In the genomic region with DNA sequence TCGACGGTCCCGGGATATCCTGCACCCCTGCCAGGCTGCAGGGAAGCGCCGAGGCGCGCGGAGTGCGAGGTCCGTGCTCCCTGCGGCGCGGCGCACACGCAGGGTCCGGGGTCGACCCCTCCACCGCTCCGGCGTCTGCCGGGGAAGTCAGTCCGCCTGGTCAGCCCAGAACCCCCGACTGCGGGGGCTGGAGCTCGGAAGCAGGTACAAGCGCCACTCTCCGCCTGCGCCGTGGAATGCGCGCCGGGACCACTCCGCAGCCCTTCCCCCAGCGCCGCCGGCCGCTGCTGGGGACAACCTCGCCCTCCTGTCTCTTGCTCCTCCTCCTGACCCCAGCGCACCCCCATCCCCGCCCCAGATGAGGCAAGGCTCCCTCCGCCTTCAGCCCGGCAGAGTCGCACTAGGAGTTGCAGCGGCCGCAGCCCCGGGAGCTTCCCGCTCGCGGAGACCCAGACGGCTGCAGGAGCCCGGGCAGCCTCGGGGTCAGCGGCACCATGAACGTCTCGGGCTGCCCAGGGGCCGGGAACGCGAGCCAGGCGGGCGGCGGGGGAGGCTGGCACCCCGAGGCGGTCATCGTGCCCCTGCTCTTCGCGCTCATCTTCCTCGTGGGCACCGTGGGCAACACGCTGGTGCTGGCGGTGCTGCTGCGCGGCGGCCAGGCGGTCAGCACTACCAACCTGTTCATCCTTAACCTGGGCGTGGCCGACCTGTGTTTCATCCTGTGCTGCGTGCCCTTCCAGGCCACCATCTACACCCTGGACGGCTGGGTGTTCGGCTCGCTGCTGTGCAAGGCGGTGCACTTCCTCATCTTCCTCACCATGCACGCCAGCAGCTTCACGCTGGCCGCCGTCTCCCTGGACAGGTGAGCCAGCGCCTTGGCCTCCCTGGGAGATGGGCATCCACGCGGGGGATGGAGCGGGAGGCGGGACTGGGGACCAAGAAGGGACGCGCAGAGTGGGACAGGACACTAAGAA, we compare ENCODE assay signal across 10 cellular contexts. TPM values are rescaled to one million over a fixed set of nuclear protein-coding genes. Genes with fewer than 3 reads are reported as not detected.
DNase-seq lines count a peak whose midpoint lies in the region; ATAC-seq lines count a peak whose summit lies in the region.
"Had no signal": no experiment of that assay in that cellular context is flagged by ENCODE, and none has a peak within 500 bp of the region (broad histone marks: within the 10 kb centered on the region; RNA-seq: fewer than 3 reads in every experiment).

A gene with protein sequence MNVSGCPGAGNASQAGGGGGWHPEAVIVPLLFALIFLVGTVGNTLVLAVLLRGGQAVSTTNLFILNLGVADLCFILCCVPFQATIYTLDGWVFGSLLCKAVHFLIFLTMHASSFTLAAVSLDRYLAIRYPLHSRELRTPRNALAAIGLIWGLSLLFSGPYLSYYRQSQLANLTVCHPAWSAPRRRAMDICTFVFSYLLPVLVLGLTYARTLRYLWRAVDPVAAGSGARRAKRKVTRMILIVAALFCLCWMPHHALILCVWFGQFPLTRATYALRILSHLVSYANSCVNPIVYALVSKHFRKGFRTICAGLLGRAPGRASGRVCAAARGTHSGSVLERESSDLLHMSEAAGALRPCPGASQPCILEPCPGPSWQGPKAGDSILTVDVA (plus strand): TSS at position 392 of the 974 bp plus-strand sequence. CDS start 103 bp downstream, at position 495.

- no peak within 1 kb of the TSS for H3K9ac ChIP-seq in iPS-20b (ENCODE audit: low read depth, low read length)

- H3K27me3 ChIP-seq in iPS-20b (ENCODE audit: insufficient read depth, low read length), result peaks cover 72% of the 10 kb centered on the region

- no peak for DNase-seq in activated T-cell treated with anti-CD3 and anti-CD28 coated beads, Interleukin-2, amount 50 U/mL, for 24 hours
- no peak for DNase-seq in activated T-cell treated with anti-CD3 and anti-CD28 coated beads, Interleukin-2, amount 50 U/mL, for 1 hour
- no peak for DNase-seq in T-helper 17 cell
- no peak for DNase-seq in posterior vena cava (ENCODE audit: low spot score)
- DNase-seq: DMS153 had no signal

- H3K27ac ChIP-seq in iPS-20b (ENCODE audit: low read length), result no peak within 1 kb of the TSS

- intact Hi-C loops in posterior vena cava (cut with DNase I), result no loop called here

- H3K9me3 ChIP-seq in T-helper 17 cell (ENCODE audit: control insufficient read depth, low read length, poor library complexity, severe bottlenecking), result no peaks in the 10 kb centered on the region
- no peaks in the 10 kb centered on the region for H3K9me3 ChIP-seq in iPS-20b (ENCODE audit: insufficient read depth, low read depth, low read length)

- H3K36me3 ChIP-seq in iPS-20b (ENCODE audit: insufficient read depth, low read depth, low read length), result no peaks in the 10 kb centered on the region

- H3K4me1 ChIP-seq in iPS-20b (ENCODE audit: insufficient read depth, low read length), result peaks cover 9% of the 10 kb centered on the region; the same call in 1 of the 2 replicates

- no peaks in the 10 kb centered on the region for H3K9me3 Mint-ChIP-seq in activated T-cell treated with anti-CD3 and anti-CD28 coated beads, Interleukin-2, amount 50 U/mL, for 24 hours
- no peaks in the 10 kb centered on the region for H3K9me3 Mint-ChIP-seq in stimulated activated memory B cell treated with anti-CD40 and anti-IgM and Interleukin-4, amounts not matched to agents 10 μg/mL and 1 μg/mL and 100 μg/mL, for 72 hours

- peaks cover 31% of the 10 kb centered on the region for H3K36me3 Mint-ChIP-seq in activated T-cell treated with anti-CD3 and anti-CD28 coated beads, Interleukin-2, amount 50 U/mL, for 24 hours (ENCODE audit: low read depth)
- peaks cover 7% of the 10 kb centered on the region for H3K36me3 Mint-ChIP-seq in T-helper 17 cell (ENCODE audit: low read depth)
- peaks cover 7% of the 10 kb centered on the region for H3K36me3 Mint-ChIP-seq in stimulated activated memory B cell treated with anti-CD40 and anti-IgM and Interleukin-4, amounts not matched to agents 10 μg/mL and 1 μg/mL and 100 μg/mL, for 72 hours

- peaks cover 65% of the 10 kb centered on the region for H3K4me1 Mint-ChIP-seq in activated T-cell treated with anti-CD3 and anti-CD28 coated beads, Interleukin-2, amount 50 U/mL, for 24 hours (ENCODE audit: low read depth)
- H3K4me1 Mint-ChIP-seq in T-helper 17 cell, result peaks cover 27% of the 10 kb centered on the region
- H3K4me1 Mint-ChIP-seq in stimulated activated memory B cell treated with anti-CD40 and anti-IgM and Interleukin-4, amounts not matched to agents 10 μg/mL and 1 μg/mL and 100 μg/mL, for 72 hours, result peaks cover 58% of the 10 kb centered on the region

- peak within 1 kb of the TSS; percentile 20; the same call in 1 of the 2 replicates for H3K4me3 ChIP-seq in iPS-20b (ENCODE audit: low read length)

- peaks cover 59% of the 10 kb centered on the region for H3K27me3 Mint-ChIP-seq in activated T-cell treated with anti-CD3 and anti-CD28 coated beads, Interleukin-2, amount 50 U/mL, for 24 hours
- peaks cover 36% of the 10 kb centered on the region for H3K27me3 Mint-ChIP-seq in T-helper 17 cell
- H3K27me3 Mint-ChIP-seq in stimulated activated memory B cell treated with anti-CD40 and anti-IgM and Interleukin-4, amounts not matched to agents 10 μg/mL and 1 μg/mL and 100 μg/mL, for 72 hours, result peaks cover 51% of the 10 kb centered on the region

- peak within 1 kb of the TSS; percentile 41 for H3K27ac Mint-ChIP-seq in activated T-cell treated with anti-CD3 and anti-CD28 coated beads, Interleukin-2, amount 50 U/mL, for 24 hours
- peak within 1 kb of the TSS; percentile 67 for H3K27ac Mint-ChIP-seq in T-helper 17 cell
- H3K27ac Mint-ChIP-seq in stimulated activated memory B cell treated with anti-CD40 and anti-IgM and Interleukin-4, amounts not matched to agents 10 μg/mL and 1 μg/mL and 100 μg/mL, for 72 hours, result peak within 1 kb of the TSS; percentile 21

- peak within 1 kb of the TSS; percentile 63 for H3K4me3 Mint-ChIP-seq in activated T-cell treated with anti-CD3 and anti-CD28 coated beads, Interleukin-2, amount 50 U/mL, for 24 hours
- peak within 1 kb of the TSS; percentile 91 for H3K4me3 Mint-ChIP-seq in T-helper 17 cell
- H3K4me3 Mint-ChIP-seq in stimulated activated memory B cell treated with anti-CD40 and anti-IgM and Interleukin-4, amounts not matched to agents 10 μg/mL and 1 μg/mL and 100 μg/mL, for 72 hours, result peak within 1 kb of the TSS; percentile 75

- ATAC-seq in T-helper 17 cell (no peak), HG02981 (IDR thresholded peaks at IDR 0.05; ENCODE audit: unreplicated experiment) (no peak), HG02798 (IDR thresholded peaks at IDR 0.05; ENCODE audit: poor library complexity, unreplicated experiment) (no peak)
- no peak for ATAC-seq in stimulated activated memory B cell treated with anti-CD40 and anti-IgM and Interleukin-4, amounts not matched to agents 10 μg/mL and 1 μg/mL and 100 μg/mL, for 72 hours
- ATAC-seq: Panc1 had no signal

RNA-seq across cellular contexts. Expression of the gene that starts here (rescaled TPM):
- under 1 TPM; 0.55 to 0.96 TPM for total RNA-seq in T-helper 17 cell
- total RNA-seq in posterior vena cava, result not detected
